ENCODE assay signal across 7 cellular contexts in genomic region chr2:8682719-8683667, GRCh38. TPM values are rescaled to one million over a fixed set of nuclear protein-coding genes. Genes with fewer than 3 reads are reported as not detected.
A peak's percentile ranks its signal among the peaks of the same experiment; 100 is the strongest.
DNase-seq lines count a peak whose midpoint lies in the region; ATAC-seq and TF ChIP-seq lines count a peak whose summit lies in the region.

No MANE protein-coding gene starts in this region.

- H3K9me3 Mint-ChIP-seq in activated CD4-positive, alpha-beta memory T cell treated with anti-CD3 and anti-CD28 coated beads, Interleukin-2, amount 10 ng/mL, durations not matched to agents 7 days and 5 days: no peaks in the 10 kb centered on the region
- no peaks in the 10 kb centered on the region for H3K9me3 Mint-ChIP-seq in endothelial cell (ENCODE audit: unreplicated experiment)

- H3K27me3 ChIP-seq in mucosa of rectum (ENCODE audit: control insufficient read depth in 2 of 2, insufficient read depth in 2 of 2, low read length in 2 of 2): no peaks in the 10 kb centered on the region
- no peaks in the 10 kb centered on the region for H3K27me3 ChIP-seq in tibial artery

- peaks cover 22% of the 10 kb centered on the region for H3K4me1 Mint-ChIP-seq in activated CD4-positive, alpha-beta memory T cell treated with anti-CD3 and anti-CD28 coated beads, Interleukin-2, amount 10 ng/mL, durations not matched to agents 7 days and 5 days
- peaks cover 28% of the 10 kb centered on the region for H3K4me1 Mint-ChIP-seq in endothelial cell (ENCODE audit: unreplicated experiment)

- H3K9ac ChIP-seq in mucosa of rectum (ENCODE audit: low read depth in 1 of 2, low read length in 2 of 2): peak overlapping the region; percentile 86 to 93

- peak overlapping the region; percentile 96 for H3K4me3 Mint-ChIP-seq in activated CD4-positive, alpha-beta memory T cell treated with anti-CD3 and anti-CD28 coated beads, Interleukin-2, amount 10 ng/mL, durations not matched to agents 7 days and 5 days
- H3K4me3 Mint-ChIP-seq in endothelial cell (ENCODE audit: unreplicated experiment): peak overlapping the region; percentile 94

- H3K4me3 ChIP-seq in GM12864 (ENCODE audit: low read depth, low read length): peak overlapping the region; percentile 61
- H3K4me3 ChIP-seq in mucosa of rectum (ENCODE audit: low read length in 2 of 2): peak overlapping the region; percentile 84 to 98
- H3K4me3 ChIP-seq in tibial artery: peak overlapping the region; percentile 68 to 72

- H3K9me3 ChIP-seq in mucosa of rectum (ENCODE audit: control insufficient read depth in 2 of 2, low read length in 2 of 2): no peaks in the 10 kb centered on the region
- H3K9me3 ChIP-seq in tibial artery: no peaks in the 10 kb centered on the region

- peaks cover 13 to 19% of the 10 kb centered on the region in 2 donors for H3K4me1 ChIP-seq in mucosa of rectum (ENCODE audit: control insufficient read depth in 2 of 2, insufficient read depth in 2 of 2, low read length in 2 of 2)
- peaks cover 0 to 12% (median 10%) of the 10 kb centered on the region in 4 donors for H3K4me1 ChIP-seq in tibial artery

- intact Hi-C loops in tibial artery (cut with DNase I; ENCODE audit: low total_unique reads): loop anchor here (5.0 to 10.0 kb wide), 2 partner anchors 468 to 521 kb away; no protein-coding TSS in a partner anchor

- ATAC-seq in HG03135 (IDR thresholded peaks at IDR 0.05; ENCODE audit: unreplicated experiment): no peak

- DNase-seq in GM12864 (ENCODE audit: low read depth) (no peak), NCI-H226 (peak; percentile 40), endothelial cell (ENCODE audit: low spot score) (no peak), tibial artery (peak; percentile 70 to 78)
- DNase-seq in activated CD4-positive, alpha-beta memory T cell treated with anti-CD3 and anti-CD28 coated beads, Interleukin-2, amount 10 ng/mL, durations not matched to agents 7 days and 5 days: peak; percentile 56

- H3K27ac ChIP-seq in mucosa of rectum (ENCODE audit: low read depth in 2 of 2, low read length in 2 of 2) (peak overlapping the region; percentile 89 to 91), tibial artery (peak overlapping the region; percentile 86 to 91)

- peaks cover 32% of the 10 kb centered on the region for H3K36me3 Mint-ChIP-seq in activated CD4-positive, alpha-beta memory T cell treated with anti-CD3 and anti-CD28 coated beads, Interleukin-2, amount 10 ng/mL, durations not matched to agents 7 days and 5 days (ENCODE audit: low read depth)
- peaks cover 8% of the 10 kb centered on the region for H3K36me3 Mint-ChIP-seq in endothelial cell (ENCODE audit: low read depth, unreplicated experiment)

- TF ChIP-seq CTCF in GM12864 (IDR thresholded peaks at IDR 0.05; ENCODE audit: low read depth, low read length, missing control alignments) (no peak), endothelial cell (IDR thresholded peaks at IDR 0.05; ENCODE audit: unreplicated experiment) (no peak), tibial artery (IDR thresholded peaks at IDR 0.05) (no peak)

- H3K27me3 Mint-ChIP-seq in activated CD4-positive, alpha-beta memory T cell treated with anti-CD3 and anti-CD28 coated beads, Interleukin-2, amount 10 ng/mL, durations not matched to agents 7 days and 5 days: peaks cover 2% of the 10 kb centered on the region
- H3K27me3 Mint-ChIP-seq in endothelial cell (ENCODE audit: unreplicated experiment): peaks cover 15% of the 10 kb centered on the region

- H3K27ac Mint-ChIP-seq in activated CD4-positive, alpha-beta memory T cell treated with anti-CD3 and anti-CD28 coated beads, Interleukin-2, amount 10 ng/mL, durations not matched to agents 7 days and 5 days: peak overlapping the region; percentile 94
- no peak overlapping the region for H3K27ac Mint-ChIP-seq in endothelial cell (ENCODE audit: unreplicated experiment)

- POLR2A ChIA-PET in activated CD4-positive, alpha-beta memory T cell treated with anti-CD3 and anti-CD28 coated beads, Interleukin-2, amount 10 ng/mL, durations not matched to agents 7 days and 5 days (lab: Charles Lee): interaction anchor here (0.5 to 6.7 kb wide), 52 partner anchors 10 to 1805 kb away, joined by 3 to 230 read pairs (median 8); partner anchors contain the start of genes ITGB1BP1, KIDINS220, MBOAT2 and RSAD2

- CTCF ChIA-PET in activated CD4-positive, alpha-beta memory T cell treated with anti-CD3 and anti-CD28 coated beads, Interleukin-2, amount 10 ng/mL, durations not matched to agents 7 days and 5 days (lab: Charles Lee): interaction anchor here (0.7 to 4.8 kb wide), 9 partner anchors 140 to 1480 kb away, joined by 3 to 54 read pairs (median 5); no protein-coding TSS in a partner anchor

- H3K36me3 ChIP-seq in mucosa of rectum (ENCODE audit: control insufficient read depth in 2 of 2, insufficient read depth in 2 of 2, low read length in 2 of 2) (no peaks in the 10 kb centered on the region), tibial artery (no peaks in the 10 kb centered on the region)

RNA-seq across cellular contexts. Expression of gene ID2, which starts 1.1 kb away (rescaled TPM):
- 100 to 1,000 TPM; 299 to 324 TPM for total RNA-seq in activated CD4-positive, alpha-beta memory T cell treated with anti-CD3 and anti-CD28 coated beads, Interleukin-2, amount 10 ng/mL, durations not matched to agents 7 days and 5 days
- total RNA-seq in endothelial cell (ENCODE audit: unreplicated experiment): 9.4 TPM

Comparison
In these comparisons a context has a peak if more than half of its experiments do, and no peak if none do; other contexts are left out.
1. DNase-seq: peak in NCI-H226 (single experiment), activated CD4-positive, alpha-beta memory T cell treated with anti-CD3 and anti-CD28 coated beads, Interleukin-2, amount 10 ng/mL, durations not matched to agents 7 days and 5 days (single experiment) and tibial artery (2 of 2); none in GM12864 (single experiment) and endothelial cell (single experiment).
2. RNA of gene ID2, which starts 1.1 kb away (total RNA-seq): 299 to 324 TPM in activated CD4-positive, alpha-beta memory T cell treated with anti-CD3 and anti-CD28 coated beads, Interleukin-2, amount 10 ng/mL, durations not matched to agents 7 days and 5 days; 9.4 TPM in endothelial cell (single experiment); every median in the first group is over 10 times any median in the second.
3. Peak in every context shown above with its lines, with median percentiles within 50 percentile points of each other: H3K4me3 ChIP-seq.